In genomic region chr18:2681993-2682603, GRCh38 we compare ENCODE assay signal across 19 cellular contexts. TPM values are rescaled to one million over a fixed set of nuclear protein-coding genes. Genes with fewer than 3 reads are reported as not detected.
A peak's percentile ranks its signal among the peaks of the same experiment; 100 is the strongest.
DNase-seq lines count a peak whose midpoint lies in the region; ATAC-seq lines count a peak whose summit lies in the region.
"Had no signal": no experiment of that assay in that cellular context is flagged by ENCODE, and none has a peak within 500 bp of the region (broad histone marks: within the 10 kb centered on the region; RNA-seq: fewer than 3 reads in every experiment).

No MANE protein-coding gene starts in this region.

- H4K91ac ChIP-seq in trophoblast cell (ENCODE audit: low read depth, low read length) = no peak overlapping the region

- H3K4me3 ChIP-seq in trophoblast cell (ENCODE audit: low read depth, low read length) = no peak overlapping the region
- H3K4me3 ChIP-seq: esophagus muscularis mucosa, pancreas, thyroid gland had no signal

- no peaks in the 10 kb centered on the region for H3K27me3 ChIP-seq in trophoblast cell (ENCODE audit: insufficient read depth, low read length)
- H3K27me3 ChIP-seq: esophagus muscularis mucosa, pancreas, thyroid gland had no signal

- H3K4me1 Mint-ChIP-seq in activated T-cell treated with anti-CD3 and anti-CD28 coated beads, Interleukin-2, amount 50 U/mL, for 4 hours (ENCODE audit: low read depth) = peaks cover 62% of the 10 kb centered on the region
- peaks cover 71 to 87% (median 78%) of the 10 kb centered on the region in 3 donors for H3K4me1 Mint-ChIP-seq in T-cell
- H3K4me1 Mint-ChIP-seq in activated naive CD8-positive, alpha-beta T cell treated with anti-CD3 and anti-CD28 coated beads, Interleukin-2, amount 10 ng/mL, durations not matched to agents 7 days and 5 days = peaks cover 52% of the 10 kb centered on the region

- intact Hi-C loops in posterior vena cava (cut with DNase I) = no loop called here

- peaks cover 4 to 14% of the 10 kb centered on the region in 2 experiments for H3K36me3 ChIP-seq in trophoblast cell (ENCODE audit: control insufficient read depth in 1 of 2, insufficient read depth in 2 of 2, low read length in 2 of 2)
- H3K36me3 ChIP-seq: pancreas, thyroid gland had no signal

- no peak overlapping the region for H4K8ac ChIP-seq in trophoblast cell (ENCODE audit: low read depth, low read length)

- no peak overlapping the region for H3K27ac ChIP-seq in trophoblast cell (ENCODE audit: low read depth, low read length)
- H3K27ac ChIP-seq: esophagus muscularis mucosa, thyroid gland, VCaP had no signal

- H3K27ac Mint-ChIP-seq in T-cell = peak overlapping the region; percentile 82
- H3K27ac Mint-ChIP-seq in activated naive CD8-positive, alpha-beta T cell treated with anti-CD3 and anti-CD28 coated beads, Interleukin-2, amount 10 ng/mL, durations not matched to agents 7 days and 5 days = peak overlapping the region; percentile 80

- H2BK120ac ChIP-seq in trophoblast cell (ENCODE audit: insufficient read depth, low read length, poor library complexity) = no peak overlapping the region

- H3K4me3 Mint-ChIP-seq in activated T-cell treated with anti-CD3 and anti-CD28 coated beads, Interleukin-2, amount 50 U/mL, for 4 hours = no peak overlapping the region
- peak overlapping the region; percentile 27 to 49 (median 29) for H3K4me3 Mint-ChIP-seq in T-cell
- H3K4me3 Mint-ChIP-seq in activated naive CD8-positive, alpha-beta T cell treated with anti-CD3 and anti-CD28 coated beads, Interleukin-2, amount 10 ng/mL, durations not matched to agents 7 days and 5 days = peak overlapping the region; percentile 54

- no peak overlapping the region for H2AK5ac ChIP-seq in trophoblast cell (ENCODE audit: low read length)

- DNase-seq in activated T-cell treated with anti-CD3 and anti-CD28 coated beads, Interleukin-2, amount 50 U/mL, for 4 hours = no peak
- DNase-seq in activated T-cell treated with anti-CD3 and anti-CD28 coated beads, Interleukin-2, amount 50 U/mL, for 48 hours = no peak
- DNase-seq in T-cell (no peak), trophoblast cell (no peak), nucleus accumbens (lab: John Stamatoyannopoulos, UW) (no peak), posterior vena cava (ENCODE audit: low spot score) (no peak)
- no peak for DNase-seq in activated naive CD8-positive, alpha-beta T cell treated with anti-CD3 and anti-CD28 coated beads, Interleukin-2, amount 10 ng/mL, durations not matched to agents 7 days and 5 days
- DNase-seq: effector memory CD4-positive, alpha-beta T cell; kidney glomerular epithelial cell; NCI-H146; NCI-H774; pancreas; Right ventricle myocardium superior; stimulated activated CD4-positive, alpha-beta T cell treated with anti-CD3 and anti-CD28 coated beads, Interleukin-15, amount 100 ng/mL, for 24 hours; thyroid gland had no signal

- no peaks in the 10 kb centered on the region for H3K9me3 ChIP-seq in trophoblast cell (ENCODE audit: insufficient read depth, low read depth, low read length)
- H3K9me3 ChIP-seq: esophagus muscularis mucosa, pancreas, thyroid gland had no signal

- peak overlapping the region; percentile 37 for H3K18ac ChIP-seq in trophoblast cell (ENCODE audit: low read length)

- no peak overlapping the region for H3K9ac ChIP-seq in trophoblast cell (ENCODE audit: low read length)

- peak; percentile 37 to 57 for ATAC-seq in activated T-cell treated with anti-CD3 and anti-CD28 coated beads, Interleukin-2, amount 50 U/mL, for 4 hours
- ATAC-seq in T-cell (replicated peaks in 1 of 4) = peak in 3 of 4 experiments; percentile 25 to 66 (median 33)
- ATAC-seq in activated naive CD8-positive, alpha-beta T cell treated with anti-CD3 and anti-CD28 coated beads, Interleukin-2, amount 10 ng/mL, durations not matched to agents 7 days and 5 days (ENCODE audit: low read depth) = peak; percentile 25
- ATAC-seq in HG03139 (IDR thresholded peaks at IDR 0.05; ENCODE audit: unreplicated experiment) = no peak
- ATAC-seq: sciatic nerve had no signal

- H3K4me1 ChIP-seq in trophoblast cell (ENCODE audit: control insufficient read depth in 1 of 2, insufficient read depth in 2 of 2, low read length in 2 of 2) = no peaks in the 10 kb centered on the region
- H3K4me1 ChIP-seq: thyroid gland had no signal

- H3K36me3 Mint-ChIP-seq in activated T-cell treated with anti-CD3 and anti-CD28 coated beads, Interleukin-2, amount 50 U/mL, for 4 hours (ENCODE audit: insufficient read depth) = peaks cover 51% of the 10 kb centered on the region
- H3K36me3 Mint-ChIP-seq in T-cell = peaks cover 73% of the 10 kb centered on the region
- H3K36me3 Mint-ChIP-seq in activated naive CD8-positive, alpha-beta T cell treated with anti-CD3 and anti-CD28 coated beads, Interleukin-2, amount 10 ng/mL, durations not matched to agents 7 days and 5 days = peaks cover 52% of the 10 kb centered on the region

- no CpG with 5 or more reads among the region's 5 CpGs for WGBS in trophoblast cell (ENCODE audit: extremely low coverage, insufficient coverage, insufficient read length)

- no peaks in the 10 kb centered on the region for H3K27me3 Mint-ChIP-seq in activated T-cell treated with anti-CD3 and anti-CD28 coated beads, Interleukin-2, amount 50 U/mL, for 4 hours (ENCODE audit: low read depth)
- H3K27me3 Mint-ChIP-seq in T-cell = no peaks in the 10 kb centered on the region
- H3K27me3 Mint-ChIP-seq in activated naive CD8-positive, alpha-beta T cell treated with anti-CD3 and anti-CD28 coated beads, Interleukin-2, amount 10 ng/mL, durations not matched to agents 7 days and 5 days = no peaks in the 10 kb centered on the region

- CTCF ChIA-PET in T-cell (lab: Charles Lee) = interaction anchor here (0.6 to 1.2 kb wide), 3 partner anchors 37 to 414 kb away, joined by 3 to 4 read pairs (median 3); no protein-coding TSS in a partner anchor

- H4K12ac ChIP-seq in trophoblast cell (ENCODE audit: low read depth, low read length) = no peak overlapping the region

- POLR2A ChIA-PET in T-cell (lab: Charles Lee) = interaction anchor here (0.5 to 2.7 kb wide), 15 partner anchors 8 to 415 kb away, joined by 3 to 9 read pairs (median 4); no protein-coding TSS in a partner anchor
- POLR2A ChIA-PET in activated naive CD8-positive, alpha-beta T cell treated with anti-CD3 and anti-CD28 coated beads, Interleukin-2, amount 10 ng/mL, durations not matched to agents 7 days and 5 days (lab: Charles Lee) = interaction anchor here (0.7 to 5.1 kb wide), 4 partner anchors 26 to 111 kb away, joined by 3 to 42 read pairs (median 6); partner anchors contain the start of genes METTL4, NDC80 and SMCHD1

- H3K4ac ChIP-seq in trophoblast cell (ENCODE audit: low read depth, low read length) = no peak overlapping the region

- H3K14ac ChIP-seq in trophoblast cell (ENCODE audit: low read length) = no peak overlapping the region

- no peak overlapping the region for H2AFZ ChIP-seq in trophoblast cell (ENCODE audit: insufficient read depth, low read length, poor library complexity)

- H3K9me3 Mint-ChIP-seq in activated T-cell treated with anti-CD3 and anti-CD28 coated beads, Interleukin-2, amount 50 U/mL, for 4 hours = peaks cover 12% of the 10 kb centered on the region
- H3K9me3 Mint-ChIP-seq in T-cell = peaks cover 4 to 18% (median 8%) of the 10 kb centered on the region in 3 donors
- H3K9me3 Mint-ChIP-seq in activated naive CD8-positive, alpha-beta T cell treated with anti-CD3 and anti-CD28 coated beads, Interleukin-2, amount 10 ng/mL, durations not matched to agents 7 days and 5 days = peaks cover 10% of the 10 kb centered on the region

- H3K23ac ChIP-seq in trophoblast cell (ENCODE audit: low read length) = no peak overlapping the region

- H2BK5ac ChIP-seq in trophoblast cell (ENCODE audit: low read depth, low read length, poor library complexity) = no peak overlapping the region

- no peak overlapping the region for H2BK12ac ChIP-seq in trophoblast cell (ENCODE audit: low read length)

- no peak overlapping the region for H3K4me2 ChIP-seq in trophoblast cell (ENCODE audit: low read length)

- H3K79me2 ChIP-seq in trophoblast cell (ENCODE audit: control insufficient read depth, insufficient read depth, low read length, poor library complexity) = no peaks in the 10 kb centered on the region

- H3K79me1 ChIP-seq in trophoblast cell (ENCODE audit: low read length) = no peaks in the 10 kb centered on the region

RNA-seq across cellular contexts. Expression of gene SMCHD1, which starts 26.6 kb away (rescaled TPM):
- 10 to 100 TPM; 60.4 to 63.5 (median 60.7) TPM for total RNA-seq in activated T-cell treated with anti-CD3 and anti-CD28 coated beads, Interleukin-2, amount 50 U/mL, for 4 hours
- 100 to 1,000 TPM; 179 to 423 (median 206) TPM for total RNA-seq in T-cell
- total RNA-seq in activated naive CD8-positive, alpha-beta T cell treated with anti-CD3 and anti-CD28 coated beads, Interleukin-2, amount 10 ng/mL, durations not matched to agents 7 days and 5 days = 100 to 1,000 TPM; 171 to 177 TPM
- 32.4 and 35.5 TPM in 2 replicates for polyA plus RNA-seq in trophoblast cell (2013)
- total RNA-seq in posterior vena cava = 10 to 100 TPM; 50.8 to 54.2 TPM
